20 cellular contexts compared by ENCODE assay signal in the genomic region with DNA sequence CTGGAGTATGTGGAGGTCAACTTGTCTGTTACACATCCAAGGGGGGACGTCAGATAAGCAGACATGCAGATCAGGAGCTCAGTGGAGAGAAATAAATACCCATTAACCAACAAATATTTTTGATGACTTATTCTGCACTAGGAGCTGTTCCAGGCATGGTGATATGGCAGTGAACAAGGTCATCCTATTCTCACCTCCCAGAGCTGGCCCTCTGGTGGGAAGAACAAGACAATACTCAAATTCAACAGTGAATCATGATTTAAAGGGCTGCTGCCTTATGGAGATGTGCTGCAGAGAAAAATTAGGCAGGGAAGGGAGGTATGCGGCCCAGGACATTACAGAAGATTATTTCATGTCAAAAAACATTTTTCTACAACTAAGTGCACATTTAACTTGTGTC. TPM values are rescaled to one million over a fixed set of nuclear protein-coding genes. Genes with fewer than 3 reads are reported as not detected.
A peak's percentile ranks its signal among the peaks of the same experiment; 100 is the strongest.
DNase-seq lines count a peak whose midpoint lies in the region; ATAC-seq and TF ChIP-seq lines count a peak whose summit lies in the region.
"Had no signal": no experiment of that assay in that cellular context is flagged by ENCODE, and none has a peak within 500 bp of the region (broad histone marks: within the 10 kb centered on the region; RNA-seq: fewer than 3 reads in every experiment).

No MANE protein-coding gene starts in this region.

- no peaks in the 10 kb centered on the region for H3K79me2 ChIP-seq in GM23338 (replicated peaks; ENCODE audit: insufficient read depth)

- no peaks in the 10 kb centered on the region for H3K9me3 ChIP-seq in BE2C

- no peak overlapping the region for H3K27ac Mint-ChIP-seq in GM23338
- no peak overlapping the region for H3K27ac Mint-ChIP-seq in activated T-helper 1 cell treated with anti-CD3 and anti-CD28 coated beads, Interleukin-12 subunit alpha, Interleukin-12 subunit beta, Interleukin-2, Interleukin-4 antibody, amounts not matched to agents 30 ng/mL and 10 ng/mL and 1 ng/mL, durations not matched to agents 14 hours and 24 hours and 36 hours
- no peak overlapping the region for H3K27ac Mint-ChIP-seq in activated CD8-positive, alpha-beta T cell treated with anti-CD3 and anti-CD28 coated beads for 36 hours

- 0 out of 2 replicates have a peak, but pooled peaks have one; percentile 10 for TF ChIP-seq CTCF in BE2C (IDR thresholded peaks at IDR 0.05; ENCODE audit: low read depth, low read length)
- TF ChIP-seq CTCF in GM23338 (conservative IDR thresholded peaks at IDR 0.05; ENCODE audit: low read depth in 2 of 2), result peak; percentile 22 to 25; a peak in 1 of 4 replicates
- no peak for TF ChIP-seq CTCF in RWPE1 (conservative IDR thresholded peaks at IDR 0.05; ENCODE audit: low read depth)
- TF ChIP-seq CTCF in activated CD8-positive, alpha-beta T cell treated with anti-CD3 and anti-CD28 coated beads for 36 hours (IDR thresholded peaks at IDR 0.05), result no peak

- ATAC-seq in GM23338 (0 out of 3 replicates have a peak, but pooled peaks have one; percentile 34), GM19397 (IDR thresholded peaks at IDR 0.05; ENCODE audit: unreplicated experiment) (no peak)
- ATAC-seq in activated CD8-positive, alpha-beta T cell treated with anti-CD3 and anti-CD28 coated beads for 36 hours, result no peak

- no peaks in the 10 kb centered on the region for H3K4me1 Mint-ChIP-seq in GM23338
- no peaks in the 10 kb centered on the region for H3K4me1 Mint-ChIP-seq in activated T-helper 1 cell treated with anti-CD3 and anti-CD28 coated beads, Interleukin-12 subunit alpha, Interleukin-12 subunit beta, Interleukin-2, Interleukin-4 antibody, amounts not matched to agents 30 ng/mL and 10 ng/mL and 1 ng/mL, durations not matched to agents 14 hours and 24 hours and 36 hours (ENCODE audit: low read depth)
- H3K4me1 Mint-ChIP-seq in activated CD8-positive, alpha-beta T cell treated with anti-CD3 and anti-CD28 coated beads for 36 hours (ENCODE audit: low read depth), result no peaks in the 10 kb centered on the region

- peaks cover 14% of the 10 kb centered on the region for H3K9me2 ChIP-seq in GM23338 (ENCODE audit: insufficient read depth)

- intact Hi-C loops in activated T-helper 1 cell treated with anti-CD3 and anti-CD28 coated beads, Interleukin-12 subunit alpha, Interleukin-12 subunit beta, Interleukin-2, Interleukin-4 antibody, amounts not matched to agents 30 ng/mL and 10 ng/mL and 1 ng/mL, durations not matched to agents 14 hours and 24 hours and 36 hours (cut with micrococcal nuclease), result no loop called here
- intact Hi-C loops in activated CD8-positive, alpha-beta T cell treated with anti-CD3 and anti-CD28 coated beads for 36 hours (cut with micrococcal nuclease), result no loop called here

- DNase-seq in BE2C, result no peak
- DNase-seq in GM23338 (ENCODE audit: low spot score), result peak; percentile 5
- peak; percentile 36 for DNase-seq in RWPE1 (ENCODE audit: low spot score)
- DNase-seq in glomerular visceral epithelial cell (ENCODE audit: extremely low spot score), result peak; percentile 11
- DNase-seq in activated T-helper 1 cell treated with anti-CD3 and anti-CD28 coated beads, Interleukin-12 subunit alpha, Interleukin-12 subunit beta, Interleukin-2, Interleukin-4 antibody, amounts not matched to agents 30 ng/mL and 10 ng/mL and 1 ng/mL, durations not matched to agents 14 hours and 24 hours and 36 hours (ENCODE audit: low spot score), result no peak
- no peak for DNase-seq in NCI-H2171 treated with DMSO at 0.1 percent for 48 hours (lab: John Stamatoyannopoulos, UW)
- DNase-seq in activated CD8-positive, alpha-beta T cell treated with anti-CD3 and anti-CD28 coated beads for 36 hours, result no peak
- DNase-seq: activated naive CD4-positive, alpha-beta T cell treated with anti-CD3 and anti-CD28 coated beads, Interleukin-2, amount 50 U/mL, for 16 hours; brain microvascular endothelial cell; effector memory CD4-positive, alpha-beta T cell; kidney; NCI-H446; Right ventricle myocardium superior; stimulated activated CD4-positive, alpha-beta T cell treated with anti-CD3 and anti-CD28 coated beads, Interleukin-4, amount 100 ng/mL, for 4 hours; stimulated activated naive CD4-positive, alpha-beta T cell treated with Interleukin-2 at 50 U/mL for 16 hours; T1000 had no signal

- H4K20me1 ChIP-seq in GM23338 (replicated peaks; ENCODE audit: insufficient read depth), result no peaks in the 10 kb centered on the region

- H3K36me3 ChIP-seq in BE2C, result no peaks in the 10 kb centered on the region
- no peaks in the 10 kb centered on the region for H3K36me3 ChIP-seq in GM23338 (ENCODE audit: insufficient read depth)
- H3K36me3 ChIP-seq: brain microvascular endothelial cell had no signal

- POLR2A ChIA-PET in RWPE1 (lab: Yijun Ruan, JAX; ENCODE audit: low non-redundant PET), result no interaction called here
- POLR2A ChIA-PET in activated CD8-positive, alpha-beta T cell treated with anti-CD3 and anti-CD28 coated beads for 36 hours (lab: Charles Lee), result no interaction called here

- H3K4me1 ChIP-seq in BE2C, result no peaks in the 10 kb centered on the region
- H3K4me1 ChIP-seq in GM23338 (ENCODE audit: insufficient read depth), result no peaks in the 10 kb centered on the region

- no peak overlapping the region for H2AFZ ChIP-seq in GM23338

- no peaks in the 10 kb centered on the region for H3K9me3 Mint-ChIP-seq in GM23338
- H3K9me3 Mint-ChIP-seq in activated T-helper 1 cell treated with anti-CD3 and anti-CD28 coated beads, Interleukin-12 subunit alpha, Interleukin-12 subunit beta, Interleukin-2, Interleukin-4 antibody, amounts not matched to agents 30 ng/mL and 10 ng/mL and 1 ng/mL, durations not matched to agents 14 hours and 24 hours and 36 hours, result no peaks in the 10 kb centered on the region
- H3K9me3 Mint-ChIP-seq in activated CD8-positive, alpha-beta T cell treated with anti-CD3 and anti-CD28 coated beads for 36 hours, result no peaks in the 10 kb centered on the region

- H3K27ac ChIP-seq in GM23338 (ENCODE audit: low read depth) (no peak overlapping the region), RWPE1 (no peak overlapping the region)
- H3K27ac ChIP-seq: brain microvascular endothelial cell, HL-60 had no signal

- H3F3A ChIP-seq in GM23338 (replicated peaks; ENCODE audit: low read depth), result peaks cover 16% of the 10 kb centered on the region

- H3K27me3 ChIP-seq in BE2C (no peaks in the 10 kb centered on the region), GM23338 (ENCODE audit: insufficient read depth) (no peaks in the 10 kb centered on the region)
- H3K27me3 ChIP-seq: brain microvascular endothelial cell had no signal

- H3K4me2 ChIP-seq in GM23338, result no peak overlapping the region

- no peak overlapping the region for H3K4me3 Mint-ChIP-seq in GM23338
- H3K4me3 Mint-ChIP-seq in activated T-helper 1 cell treated with anti-CD3 and anti-CD28 coated beads, Interleukin-12 subunit alpha, Interleukin-12 subunit beta, Interleukin-2, Interleukin-4 antibody, amounts not matched to agents 30 ng/mL and 10 ng/mL and 1 ng/mL, durations not matched to agents 14 hours and 24 hours and 36 hours, result no peak overlapping the region
- H3K4me3 Mint-ChIP-seq in activated CD8-positive, alpha-beta T cell treated with anti-CD3 and anti-CD28 coated beads for 36 hours, result no peak overlapping the region

- H3K27me3 Mint-ChIP-seq in GM23338 (ENCODE audit: insufficient read depth, low read depth, poor library complexity), result no peaks in the 10 kb centered on the region
- peaks cover 5% of the 10 kb centered on the region for H3K27me3 Mint-ChIP-seq in activated T-helper 1 cell treated with anti-CD3 and anti-CD28 coated beads, Interleukin-12 subunit alpha, Interleukin-12 subunit beta, Interleukin-2, Interleukin-4 antibody, amounts not matched to agents 30 ng/mL and 10 ng/mL and 1 ng/mL, durations not matched to agents 14 hours and 24 hours and 36 hours (ENCODE audit: insufficient read depth)
- no peaks in the 10 kb centered on the region for H3K27me3 Mint-ChIP-seq in activated CD8-positive, alpha-beta T cell treated with anti-CD3 and anti-CD28 coated beads for 36 hours

- no peak overlapping the region for H3K4me3 ChIP-seq in BE2C (ENCODE audit: low read depth, low read length)
- H3K4me3 ChIP-seq in GM23338, result no peak overlapping the region

- no peaks in the 10 kb centered on the region for H3K36me3 Mint-ChIP-seq in GM23338 (ENCODE audit: low read depth)
- H3K36me3 Mint-ChIP-seq in activated T-helper 1 cell treated with anti-CD3 and anti-CD28 coated beads, Interleukin-12 subunit alpha, Interleukin-12 subunit beta, Interleukin-2, Interleukin-4 antibody, amounts not matched to agents 30 ng/mL and 10 ng/mL and 1 ng/mL, durations not matched to agents 14 hours and 24 hours and 36 hours (ENCODE audit: low read depth), result no peaks in the 10 kb centered on the region
- H3K36me3 Mint-ChIP-seq in activated CD8-positive, alpha-beta T cell treated with anti-CD3 and anti-CD28 coated beads for 36 hours (ENCODE audit: low read depth), result no peaks in the 10 kb centered on the region

- CTCF ChIA-PET in RWPE1 (lab: Yijun Ruan, JAX), result no interaction called here
- CTCF ChIA-PET in activated CD8-positive, alpha-beta T cell treated with anti-CD3 and anti-CD28 coated beads for 36 hours (lab: Charles Lee), result interaction anchor here (1.1 to 1.3 kb wide), 2 partner anchors 13 to 28 kb away, joined by 4 read pairs; no protein-coding TSS in a partner anchor

RNA-seq across cellular contexts. Expression of a gene that starts 36.5 kb away (rescaled TPM):
- not detected for polyA plus RNA-seq in BE2C (2012; ENCODE audit: insufficient read depth, insufficient read length, low read depth)
- total RNA-seq in GM23338 (2014; rRNA removed; shearing (Covaris generic)), result 5.4 and 5.8 TPM in 2 replicates
- 1.5 and 2.2 TPM in 2 replicates for polyA plus RNA-seq in GM23338 (2016; fragmentation: Nextera tagmentation; extraction: Ambion mirVana)
- 0.07 and 0.18 TPM in 2 replicates for total RNA-seq in activated T-helper 1 cell treated with anti-CD3 and anti-CD28 coated beads, Interleukin-12 subunit alpha, Interleukin-12 subunit beta, Interleukin-2, Interleukin-4 antibody, amounts not matched to agents 30 ng/mL and 10 ng/mL and 1 ng/mL, durations not matched to agents 14 hours and 24 hours and 36 hours
- total RNA-seq in activated CD8-positive, alpha-beta T cell treated with anti-CD3 and anti-CD28 coated beads for 36 hours, result under 1 TPM; 0.20 to 0.56 TPM
- total RNA-seq: M059J, myocyte had no signal

Comparison
In these comparisons a context has a peak if more than half of its experiments do, and no peak if none do; other contexts are left out.
1. DNase-seq: peak in GM23338 (single experiment), RWPE1 (single experiment) and glomerular visceral epithelial cell (single experiment); none in BE2C (single experiment), activated T-helper 1 cell treated with anti-CD3 and anti-CD28 coated beads, Interleukin-12 subunit alpha, Interleukin-12 subunit beta, Interleukin-2, Interleukin-4 antibody, amounts not matched to agents 30 ng/mL and 10 ng/mL and 1 ng/mL, durations not matched to agents 14 hours and 24 hours and 36 hours (single experiment), NCI-H2171 treated with DMSO at 0.1 percent for 48 hours (single experiment) and activated CD8-positive, alpha-beta T cell treated with anti-CD3 and anti-CD28 coated beads for 36 hours (single experiment).
2. CTCF ChIP-seq: peak in BE2C (single experiment) and GM23338 (2 of 2); none in RWPE1 (single experiment) and activated CD8-positive, alpha-beta T cell treated with anti-CD3 and anti-CD28 coated beads for 36 hours (single experiment).